Comparison of ENCODE assay signal across 13 cellular contexts in genomic region chr18:54608008-54608642, GRCh38. TPM values are rescaled to one million over a fixed set of nuclear protein-coding genes. Genes with fewer than 3 reads are reported as not detected.
A peak's percentile ranks its signal among the peaks of the same experiment; 100 is the strongest.
DNase-seq lines count a peak whose midpoint lies in the region; ATAC-seq, FAIRE-seq and TF ChIP-seq lines count a peak whose summit lies in the region.
"Had no signal": no experiment of that assay in that cellular context is flagged by ENCODE, and none has a peak within 500 bp of the region (broad histone marks: within the 10 kb centered on the region; RNA-seq: fewer than 3 reads in every experiment).

No MANE protein-coding gene starts in this region.

- TF ChIP-seq RAD21 in liver (IDR thresholded peaks at IDR 0.05): no peak

- H3K36me3 Mint-ChIP-seq in activated T-cell treated with anti-CD3 and anti-CD28 coated beads, Interleukin-2, amount 50 U/mL, for 4 hours (ENCODE audit: insufficient read depth): no peaks in the 10 kb centered on the region
- no peaks in the 10 kb centered on the region for H3K36me3 Mint-ChIP-seq in activated T-helper 1 cell treated with anti-CD3 and anti-CD28 coated beads, Interleukin-12 subunit alpha, Interleukin-12 subunit beta, Interleukin-2, Interleukin-4 antibody, amounts not matched to agents 30 ng/mL and 10 ng/mL and 1 ng/mL, durations not matched to agents 14 hours and 24 hours and 36 hours (ENCODE audit: low read depth)

- DNase-seq in bronchial epithelial cell (ENCODE audit: low read depth) (peak; percentile 93), NCI-H524 treated with DMSO at 0.1 percent for 48 hours (lab: John Stamatoyannopoulos, UW) (no peak)
- DNase-seq in activated T-cell treated with anti-CD3 and anti-CD28 coated beads, Interleukin-2, amount 50 U/mL, for 4 hours: no peak
- no peak for DNase-seq in activated T-helper 1 cell treated with anti-CD3 and anti-CD28 coated beads, Interleukin-12 subunit alpha, Interleukin-12 subunit beta, Interleukin-2, Interleukin-4 antibody, amounts not matched to agents 30 ng/mL and 10 ng/mL and 1 ng/mL, durations not matched to agents 14 hours and 24 hours and 36 hours (ENCODE audit: low spot score)
- DNase-seq: DND-41, foreskin melanocyte, spleen had no signal

- H2AFZ ChIP-seq in KMS-11 (ENCODE audit: low read depth): peak overlapping the region; percentile 36

- intact Hi-C loops in activated T-helper 1 cell treated with anti-CD3 and anti-CD28 coated beads, Interleukin-12 subunit alpha, Interleukin-12 subunit beta, Interleukin-2, Interleukin-4 antibody, amounts not matched to agents 30 ng/mL and 10 ng/mL and 1 ng/mL, durations not matched to agents 14 hours and 24 hours and 36 hours (cut with micrococcal nuclease): no loop called here

- ATAC-seq in activated T-cell treated with anti-CD3 and anti-CD28 coated beads, Interleukin-2, amount 50 U/mL, for 4 hours: no peak
- ATAC-seq in gastroesophageal sphincter: no peak

- H3K79me2 ChIP-seq in KMS-11 (ENCODE audit: insufficient read depth, low read depth): no peaks in the 10 kb centered on the region

- no peaks in the 10 kb centered on the region for H3K4me1 Mint-ChIP-seq in activated T-cell treated with anti-CD3 and anti-CD28 coated beads, Interleukin-2, amount 50 U/mL, for 4 hours (ENCODE audit: low read depth)
- H3K4me1 Mint-ChIP-seq in activated T-helper 1 cell treated with anti-CD3 and anti-CD28 coated beads, Interleukin-12 subunit alpha, Interleukin-12 subunit beta, Interleukin-2, Interleukin-4 antibody, amounts not matched to agents 30 ng/mL and 10 ng/mL and 1 ng/mL, durations not matched to agents 14 hours and 24 hours and 36 hours (ENCODE audit: low read depth): peaks cover 10% of the 10 kb centered on the region

- TF ChIP-seq EP300 in gastroesophageal sphincter (IDR thresholded peaks at IDR 0.05): no peak

- WGBS in liver: 48% methylated on average over 3 of the region's 3 CpGs
- WGBS in gastroesophageal sphincter (ENCODE audit: low coverage in 1 of 2), 2 donors: 65 to 76% methylated on average over 2 to 3 of the region's 3 CpGs

- H3K4me2 ChIP-seq in BLaER1: peak overlapping the region; percentile 43
- H3K4me2 ChIP-seq in KMS-11: peak overlapping the region; percentile 55

- H3K9ac ChIP-seq in BLaER1 (no peak overlapping the region), KMS-11 (peak overlapping the region; percentile 45; the same call in 1 of the 2 replicates), liver (ENCODE audit: low read depth in 1 of 2, low read length in 2 of 2) (peak overlapping the region; percentile 65 to 99)

- H3K27ac ChIP-seq in BLaER1 (no peak overlapping the region), KMS-11 (peak overlapping the region; percentile 42), liver (ENCODE audit: low read depth in 1 of 2, low read length in 2 of 2) (peak overlapping the region; percentile 89 to 99), gastroesophageal sphincter (no peak overlapping the region)
- H3K27ac ChIP-seq: HL-60, spleen had no signal

- H3K36me3 ChIP-seq in BLaER1: no peaks in the 10 kb centered on the region
- H3K36me3 ChIP-seq in KMS-11 (ENCODE audit: insufficient read depth): no peaks in the 10 kb centered on the region
- H3K36me3 ChIP-seq in bronchial epithelial cell (ENCODE audit: control insufficient read depth, insufficient read depth, low read length): no peaks in the 10 kb centered on the region
- no peaks in the 10 kb centered on the region for H3K36me3 ChIP-seq in liver (ENCODE audit: control insufficient read depth in 4 of 4, insufficient read depth in 3 of 4, low read depth in 1 of 4, low read length in 3 of 4)
- no peaks in the 10 kb centered on the region for H3K36me3 ChIP-seq in gastroesophageal sphincter
- H3K36me3 ChIP-seq: spleen had no signal

- FAIRE-seq in bronchial epithelial cell (lab: Jason Lieb, UNC): no peak

- no peak for TF ChIP-seq CTCF in KMS-11 (conservative IDR thresholded peaks at IDR 0.05; ENCODE audit: low read depth, low read length)
- TF ChIP-seq CTCF in bronchial epithelial cell (IDR thresholded peaks at IDR 0.05; ENCODE audit: insufficient read depth, low read length, severe bottlenecking): no peak
- no peak for TF ChIP-seq CTCF in liver (IDR thresholded peaks at IDR 0.05; ENCODE audit: low read depth, low read length, missing input control)
- TF ChIP-seq CTCF in gastroesophageal sphincter (IDR thresholded peaks at IDR 0.05): no peak

- H3K9me3 ChIP-seq in BLaER1 (no peaks in the 10 kb centered on the region), liver (ENCODE audit: control insufficient read depth in 4 of 4, low read length in 3 of 4) (no peaks in the 10 kb centered on the region), gastroesophageal sphincter (no peaks in the 10 kb centered on the region)
- H3K9me3 ChIP-seq: spleen had no signal

- peaks cover 12% of the 10 kb centered on the region for H3K4me1 ChIP-seq in BLaER1
- H3K4me1 ChIP-seq in KMS-11 (ENCODE audit: low read depth, poor library complexity, severe bottlenecking): peaks cover 19% of the 10 kb centered on the region
- peaks cover 2 to 6% (median 5%) of the 10 kb centered on the region in 4 donors for H3K4me1 ChIP-seq in liver (ENCODE audit: control insufficient read depth in 4 of 4, insufficient read depth in 4 of 4, low read length in 3 of 4)
- no peaks in the 10 kb centered on the region for H3K4me1 ChIP-seq in gastroesophageal sphincter
- H3K4me1 ChIP-seq: spleen had no signal

- H3K27me3 ChIP-seq in BLaER1 (no peaks in the 10 kb centered on the region), KMS-11 (ENCODE audit: insufficient read depth, low read depth) (no peaks in the 10 kb centered on the region), bronchial epithelial cell (ENCODE audit: control insufficient read depth, insufficient read depth, low read length) (peaks cover 3% of the 10 kb centered on the region), liver (ENCODE audit: control insufficient read depth in 4 of 4, insufficient read depth in 4 of 4, low read length in 3 of 4) (no peaks in the 10 kb centered on the region), gastroesophageal sphincter (no peaks in the 10 kb centered on the region)
- H3K27me3 ChIP-seq: spleen had no signal

- no peak for TF ChIP-seq POLR2A in gastroesophageal sphincter (IDR thresholded peaks at IDR 0.05)

- no peak overlapping the region for H3K27ac Mint-ChIP-seq in activated T-helper 1 cell treated with anti-CD3 and anti-CD28 coated beads, Interleukin-12 subunit alpha, Interleukin-12 subunit beta, Interleukin-2, Interleukin-4 antibody, amounts not matched to agents 30 ng/mL and 10 ng/mL and 1 ng/mL, durations not matched to agents 14 hours and 24 hours and 36 hours

- no peaks in the 10 kb centered on the region for H3K9me3 Mint-ChIP-seq in activated T-cell treated with anti-CD3 and anti-CD28 coated beads, Interleukin-2, amount 50 U/mL, for 4 hours
- no peaks in the 10 kb centered on the region for H3K9me3 Mint-ChIP-seq in activated T-helper 1 cell treated with anti-CD3 and anti-CD28 coated beads, Interleukin-12 subunit alpha, Interleukin-12 subunit beta, Interleukin-2, Interleukin-4 antibody, amounts not matched to agents 30 ng/mL and 10 ng/mL and 1 ng/mL, durations not matched to agents 14 hours and 24 hours and 36 hours

- H3K27me3 Mint-ChIP-seq in activated T-cell treated with anti-CD3 and anti-CD28 coated beads, Interleukin-2, amount 50 U/mL, for 4 hours (ENCODE audit: low read depth): no peaks in the 10 kb centered on the region
- H3K27me3 Mint-ChIP-seq in activated T-helper 1 cell treated with anti-CD3 and anti-CD28 coated beads, Interleukin-12 subunit alpha, Interleukin-12 subunit beta, Interleukin-2, Interleukin-4 antibody, amounts not matched to agents 30 ng/mL and 10 ng/mL and 1 ng/mL, durations not matched to agents 14 hours and 24 hours and 36 hours (ENCODE audit: insufficient read depth): no peaks in the 10 kb centered on the region

- H3K4me3 ChIP-seq in BLaER1 (no peak overlapping the region), KMS-11 (IDR thresholded peaks at IDR 0.05; ENCODE audit: insufficient read depth, low read depth, low read length) (no peak overlapping the region), bronchial epithelial cell (ENCODE audit: low read depth, low read length) (peak overlapping the region; percentile 17), liver (ENCODE audit: low read depth in 1 of 3, low read length in 3 of 3) (peak overlapping the region; percentile 52 to 71 (median 55)), gastroesophageal sphincter (no peak overlapping the region)

- H4K20me1 ChIP-seq in BLaER1 (no peaks in the 10 kb centered on the region), KMS-11 (ENCODE audit: insufficient read depth) (no peaks in the 10 kb centered on the region)

- no peak overlapping the region for H3K4me3 Mint-ChIP-seq in activated T-cell treated with anti-CD3 and anti-CD28 coated beads, Interleukin-2, amount 50 U/mL, for 4 hours
- H3K4me3 Mint-ChIP-seq in activated T-helper 1 cell treated with anti-CD3 and anti-CD28 coated beads, Interleukin-12 subunit alpha, Interleukin-12 subunit beta, Interleukin-2, Interleukin-4 antibody, amounts not matched to agents 30 ng/mL and 10 ng/mL and 1 ng/mL, durations not matched to agents 14 hours and 24 hours and 36 hours: no peak overlapping the region

TF ChIP-seq in liver, 16 proteins besides CTCF, POLR2A, EP300 and RAD21:
- TF ChIP-seq YY1 (IDR thresholded peaks at IDR 0.05): peak; percentile 84
- no peak for TF ChIP-seq HNF4A (conservative IDR thresholded peaks at IDR 0.05)
- peak; percentile 28 for TF ChIP-seq TAF1 (conservative IDR thresholded peaks at IDR 0.05)
- no peak for TF ChIP-seq FOXA1 (IDR thresholded peaks at IDR 0.05)
- TF ChIP-seq JUND (IDR thresholded peaks at IDR 0.05): no peak
- TF ChIP-seq SP1 (IDR thresholded peaks at IDR 0.05): no peak

RNA-seq across cellular contexts. Expression of gene DYNAP, which starts 17.1 kb away (rescaled TPM):
- total RNA-seq in bronchial epithelial cell: not detected in 2 replicates
- not detected for total RNA-seq in liver
- polyA plus RNA-seq in liver: not detected
- total RNA-seq in activated T-cell treated with anti-CD3 and anti-CD28 coated beads, Interleukin-2, amount 50 U/mL, for 4 hours: not detected
- total RNA-seq in gastroesophageal sphincter: 1 to 10 TPM in 1 of 4 donors, not detected in 3; 4.9 TPM
- total RNA-seq in activated T-helper 1 cell treated with anti-CD3 and anti-CD28 coated beads, Interleukin-12 subunit alpha, Interleukin-12 subunit beta, Interleukin-2, Interleukin-4 antibody, amounts not matched to agents 30 ng/mL and 10 ng/mL and 1 ng/mL, durations not matched to agents 14 hours and 24 hours and 36 hours: not detected in 2 replicates
- total RNA-seq: SK-MEL-5 had no signal

Comparison
In these comparisons a context has a peak if more than half of its experiments do, and no peak if none do; other contexts are left out.
1. H3K27ac ChIP-seq: peak in KMS-11 (single experiment) and liver (2 of 2); none in BLaER1 (single experiment) and gastroesophageal sphincter (0 of 4).
2. H3K4me3 ChIP-seq: peak in bronchial epithelial cell (single experiment) and liver (3 of 3); none in BLaER1 (single experiment), KMS-11 (single experiment) and gastroesophageal sphincter (0 of 2).